8 cellular contexts compared by ENCODE assay signal in the genomic region with DNA sequence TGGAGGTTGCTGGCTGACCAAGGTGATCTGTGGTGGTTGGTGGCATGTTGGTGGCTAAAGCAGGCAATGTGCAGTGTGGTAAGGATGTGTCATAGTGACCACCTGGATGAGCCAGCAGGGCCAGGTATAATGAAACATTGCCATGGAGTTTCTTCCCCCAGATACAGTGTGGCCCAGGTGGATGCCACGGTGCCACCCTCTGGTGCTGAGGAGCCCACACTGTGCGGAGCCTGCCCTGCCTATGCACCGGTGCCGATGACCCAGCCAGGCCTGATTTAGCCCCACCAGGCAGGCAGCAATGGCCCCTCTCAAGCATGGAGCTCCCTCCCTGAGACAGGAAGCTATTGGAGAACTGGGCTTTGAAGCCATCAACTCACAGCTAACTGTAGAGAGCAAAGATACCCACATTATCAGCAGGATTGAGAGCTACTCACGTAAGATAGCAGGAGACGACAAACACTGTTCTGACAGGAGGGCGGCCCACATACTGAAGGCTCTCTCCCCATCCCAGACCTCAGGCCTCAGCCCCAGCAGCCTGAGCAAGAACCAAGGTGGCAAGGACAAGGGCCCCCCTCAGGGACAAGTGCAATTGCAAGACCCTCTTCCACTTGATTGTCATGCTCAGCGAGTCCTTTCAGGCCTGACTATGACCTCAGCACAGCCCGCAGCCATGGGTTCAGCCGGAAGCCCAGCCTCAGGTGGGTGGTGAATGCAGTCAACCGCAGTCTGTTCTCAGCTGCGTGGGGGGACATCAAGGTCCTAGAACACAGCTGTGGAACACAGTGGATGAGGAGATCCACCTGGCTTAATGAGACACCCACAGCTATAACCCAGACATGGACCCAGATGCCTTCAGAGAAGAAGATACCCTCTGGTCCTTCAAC.
DNase-seq lines count a peak whose midpoint lies in the region; ATAC-seq, FAIRE-seq and TF ChIP-seq lines count a peak whose summit lies in the region.

No MANE protein-coding gene starts in this region.

- H3F3A ChIP-seq in GM23248 (ENCODE audit: insufficient read depth), result peaks cover 15% of the 10 kb centered on the region

- H3K9me3 ChIP-seq in mucosa of descending colon, result no peaks in the 10 kb centered on the region
- H3K9me3 ChIP-seq in GM23248 (ENCODE audit: low read depth), result no peaks in the 10 kb centered on the region

- DNase-seq in mucosa of descending colon (peak in 2 of 3 donors; percentile 48 to 78), hypothalamus (lab: John Stamatoyannopoulos, UW) (no peak), GM23248 (no peak), HTR-8/SVneo (ENCODE audit: insufficient read length, low spot score) (no peak)

- H3K9me2 ChIP-seq in GM23248 (ENCODE audit: insufficient read depth), result no peaks in the 10 kb centered on the region

- ATAC-seq in GM18502 (IDR thresholded peaks at IDR 0.05; ENCODE audit: poor library complexity, unreplicated experiment) (peak; percentile 89), HG02798 (IDR thresholded peaks at IDR 0.05; ENCODE audit: poor library complexity, unreplicated experiment) (peak; percentile 91), mucosa of descending colon (peak; percentile 65), GM18520 (IDR thresholded peaks at IDR 0.05; ENCODE audit: unreplicated experiment) (no peak)
- peak; percentile 87 to 89 for ATAC-seq in activated CD4-positive, CD25-positive, alpha-beta regulatory T cell treated with anti-CD3 and anti-CD28 coated beads, Interleukin-2, amount 50 U/mL, for 24 hours

- no peak overlapping the region for H3K9ac ChIP-seq in GM23248

- no peak for TF ChIP-seq CTCF in mucosa of descending colon (IDR thresholded peaks at IDR 0.05)

- FAIRE-seq in HTR-8/SVneo (lab: Jason Lieb, UNC), result no peak

- H3K79me2 ChIP-seq in GM23248 (ENCODE audit: insufficient read depth), result no peaks in the 10 kb centered on the region

- H4K20me1 ChIP-seq in GM23248 (ENCODE audit: insufficient read depth), result no peaks in the 10 kb centered on the region

- H3K27ac ChIP-seq in GM23248, result no peak overlapping the region

- H2AFZ ChIP-seq in GM23248, result no peak overlapping the region

- H3K27me3 ChIP-seq in GM23248 (replicated peaks; ENCODE audit: insufficient read depth), result no peaks in the 10 kb centered on the region

- H3K4me3 ChIP-seq in mucosa of descending colon (no peak overlapping the region), GM23248 (no peak overlapping the region)

- peaks cover 11% of the 10 kb centered on the region for H3K4me1 ChIP-seq in mucosa of descending colon (ENCODE audit: low read depth)
- peaks cover 15% of the 10 kb centered on the region for H3K4me1 ChIP-seq in GM23248 (ENCODE audit: insufficient read depth)

- no peak overlapping the region for H3K4me2 ChIP-seq in GM23248 (ENCODE audit: unreplicated experiment)

- intact Hi-C loops in mucosa of descending colon (cut with DNase I, micrococcal nuclease), result no loop called here

- in situ Hi-C loops in GM23248 (cut with MboI), result no loop called here

- H3K36me3 ChIP-seq in mucosa of descending colon (ENCODE audit: low read depth) (no peaks in the 10 kb centered on the region), GM23248 (ENCODE audit: low read depth) (no peaks in the 10 kb centered on the region)

- 93 to 95% methylated on average over 12 of the region's 12 CpGs for WGBS in GM23248 (ENCODE audit: low coverage in 1 of 2, low lambda C conversion rate in 2 of 2, missing lambda C conversion rate in 2 of 2), 2 experiments

Comparison
In these comparisons a context has a peak if more than half of its experiments do, and no peak if none do; other contexts are left out.
1. DNase-seq: peak in mucosa of descending colon (2 of 3); none in hypothalamus (0 of 51), GM23248 (single experiment) and HTR-8/SVneo (single experiment).